31 cellular contexts compared by ENCODE assay signal in the genomic region with DNA sequence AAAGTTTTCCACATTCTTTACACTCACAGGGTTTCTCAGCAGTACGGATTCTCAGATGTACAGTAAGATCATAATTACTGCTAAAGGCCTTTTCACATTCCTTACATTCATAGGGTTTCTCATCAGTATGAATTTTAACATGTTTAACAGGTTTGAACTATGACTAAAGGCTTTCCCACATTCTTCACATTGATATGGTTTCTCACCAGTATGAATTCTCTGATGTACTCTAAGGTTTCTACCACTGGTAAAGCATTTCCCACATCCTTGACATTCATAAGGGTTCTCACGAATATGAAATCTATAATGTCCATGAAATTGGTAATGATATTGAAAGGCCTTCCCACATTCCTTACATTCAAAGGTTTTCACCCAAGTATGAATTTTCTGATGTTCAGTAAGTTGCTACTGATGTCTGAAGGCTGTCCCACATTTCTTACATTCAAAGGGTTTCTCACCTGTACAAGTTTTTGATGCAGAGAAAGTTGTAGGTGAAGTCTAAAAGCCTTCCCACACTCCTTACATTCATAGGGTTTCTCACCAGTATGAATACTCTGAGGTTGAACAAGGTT. TPM values are rescaled to one million over a fixed set of nuclear protein-coding genes. Genes with fewer than 3 reads are reported as not detected.
DNase-seq lines count a peak whose midpoint lies in the region; ATAC-seq, FAIRE-seq and TF ChIP-seq lines count a peak whose summit lies in the region.
"Had no signal": no experiment of that assay in that cellular context is flagged by ENCODE, and none has a peak within 500 bp of the region (broad histone marks: within the 10 kb centered on the region; RNA-seq: fewer than 3 reads in every experiment).

No MANE protein-coding gene starts in this region.

- no peaks in the 10 kb centered on the region for H3K27me3 ChIP-seq in H1 (replicated peaks in 1 of 4; ENCODE audit: control insufficient read depth in 3 of 4, extremely low read depth in 1 of 4, insufficient read depth in 3 of 4, low read length in 3 of 4)
- H3K27me3 ChIP-seq: BE2C, MG63, Peyer's patch had no signal

- H2BK15ac ChIP-seq in H1 (ENCODE audit: low read length), result no peak overlapping the region

- no peak overlapping the region for H3K4me2 ChIP-seq in H1 (ENCODE audit: insufficient read depth in 1 of 2, low read depth in 2 of 2, low read length in 2 of 2)

- no peak overlapping the region for H4K5ac ChIP-seq in H1 (ENCODE audit: insufficient read length, low read depth, low read length)

- TF ChIP-seq POLR2A in H1 (IDR thresholded peaks at IDR 0.05; ENCODE audit: control extremely low read depth in 1 of 2, low read depth in 2 of 2, low read length in 2 of 2), result no peak

- intact Hi-C loops in activated CD4-positive, alpha-beta T cell treated with anti-CD3 and anti-CD28 coated beads, Interleukin-2, amount 10 ng/mL, durations not matched to agents 24 days and 14 days (cut with micrococcal nuclease), result no loop called here

- H2BK20ac ChIP-seq in H1 (ENCODE audit: low read length), result no peak overlapping the region

- no peaks in the 10 kb centered on the region for H3K23me2 ChIP-seq in H1 (ENCODE audit: low read depth, low read length)

- H3K4me1 Mint-ChIP-seq in activated CD4-positive, alpha-beta T cell treated with anti-CD3 and anti-CD28 coated beads, Interleukin-2, amount 10 ng/mL, durations not matched to agents 24 days and 14 days, result no peaks in the 10 kb centered on the region
- H3K4me1 Mint-ChIP-seq: CD14-positive monocyte, H9 had no signal

- in situ Hi-C loops in KBM-7 (cut with MboI; ENCODE audit: low pct_unique_long_range_greater_than_20kb, low sequenced_read_pairs), result no loop called here

- H3K9ac ChIP-seq in H1 (replicated peaks in 1 of 4; ENCODE audit: extremely low read depth in 1 of 4, low read depth in 3 of 4, low read length in 3 of 4), result no peak overlapping the region
- H3K9ac ChIP-seq: GM23248 had no signal

- H3K79me2 ChIP-seq in H1 (ENCODE audit: control insufficient read depth in 1 of 2, insufficient read depth in 2 of 2, low read length in 2 of 2), result no peaks in the 10 kb centered on the region

- no peak overlapping the region for H3K27ac Mint-ChIP-seq in activated CD4-positive, alpha-beta T cell treated with anti-CD3 and anti-CD28 coated beads, Interleukin-2, amount 10 ng/mL, durations not matched to agents 24 days and 14 days
- H3K27ac Mint-ChIP-seq: CD14-positive monocyte; CD8-positive, alpha-beta memory T cell; H9 had no signal

- peaks cover 76 to 78% of the 10 kb centered on the region in 2 experiments for H3K9me3 ChIP-seq in H1 (ENCODE audit: insufficient read depth in 2 of 2, low read depth in 1 of 2, low read length in 1 of 2)

- no peak overlapping the region for H3K4me3 Mint-ChIP-seq in activated CD4-positive, alpha-beta T cell treated with anti-CD3 and anti-CD28 coated beads, Interleukin-2, amount 10 ng/mL, durations not matched to agents 24 days and 14 days
- H3K4me3 Mint-ChIP-seq: CD14-positive monocyte; CD8-positive, alpha-beta memory T cell; H9 had no signal

- POLR2A ChIA-PET in H1 (lab: Charles Lee; ENCODE audit: partially characterized antibody), result no interaction called here

- no peak overlapping the region for H3K23ac ChIP-seq in H1 (ENCODE audit: insufficient read length)

- H2AK5ac ChIP-seq in H1 (ENCODE audit: low read depth, low read length), result no peak overlapping the region

- peaks cover 50% of the 10 kb centered on the region for H3K36me3 Mint-ChIP-seq in activated CD4-positive, alpha-beta T cell treated with anti-CD3 and anti-CD28 coated beads, Interleukin-2, amount 10 ng/mL, durations not matched to agents 24 days and 14 days (ENCODE audit: low read depth)

- no peak for TF ChIP-seq EP300 in H1 (IDR thresholded peaks at IDR 0.05; ENCODE audit: borderline replicate concordance in 1 of 2, low read depth in 2 of 2, low read length in 2 of 2)

- FAIRE-seq in H1 (lab: Jason Lieb, UNC), result no peak

- peak overlapping the region in 1 of 4 experiments; percentile 6; a peak in 1 of 8 replicates for H3K4me3 ChIP-seq in H1 (ENCODE audit: extremely low read depth in 1 of 4, insufficient read depth in 2 of 4, low read depth in 3 of 4, low read length in 4 of 4)
- H3K4me3 ChIP-seq: GM23248, MG63, Peyer's patch, SK-N-MC had no signal

- H3K36me3 ChIP-seq in H1 (ENCODE audit: control insufficient read depth in 2 of 4, insufficient read depth in 4 of 4, low read length in 3 of 4), result peaks cover 0 to 43% (median 19%) of the 10 kb centered on the region in 4 experiments; a peak in 3 of 8 replicates
- H3K36me3 ChIP-seq: Peyer's patch had no signal

- H3K79me1 ChIP-seq in H1 (ENCODE audit: low read depth, low read length), result no peaks in the 10 kb centered on the region

- H3K14ac ChIP-seq in H1 (ENCODE audit: insufficient read length), result no peak overlapping the region

- H2AFZ ChIP-seq in H1 (ENCODE audit: low read length), result no peak overlapping the region
- H2AFZ ChIP-seq: GM23248 had no signal

- no peaks in the 10 kb centered on the region for H3K4me1 ChIP-seq in H1 (replicated peaks in 1 of 4; ENCODE audit: control insufficient read depth in 3 of 4, insufficient read depth in 4 of 4, low read length in 3 of 4)
- H3K4me1 ChIP-seq: BE2C, Peyer's patch had no signal

- 83% methylated on average over 2 of the region's 2 CpGs; no CpG with 5 or more reads in 1 of the 2 experiments for WGBS in H1 (ENCODE audit: extremely low coverage in 1 of 2, insufficient coverage in 1 of 2, insufficient read length in 1 of 2, insufficient replicate concordance in 2 of 2, low coverage in 1 of 2, low lambda C conversion rate in 2 of 2, missing lambda C conversion rate in 1 of 2), 2 experiments

- H4K20me1 ChIP-seq in H1 (replicated peaks in 1 of 2; ENCODE audit: control insufficient read depth in 1 of 2, insufficient read depth in 2 of 2, low read length in 2 of 2), result no peaks in the 10 kb centered on the region

- H3K18ac ChIP-seq in H1 (ENCODE audit: extremely low read depth, low read length), result no peak overlapping the region

- CTCF ChIA-PET in H1 (lab: Charles Lee; ENCODE audit: partially characterized antibody), result no interaction called here

- H2BK5ac ChIP-seq in H1 (ENCODE audit: low read depth, low read length), result no peak overlapping the region

- no peak overlapping the region for H3K4ac ChIP-seq in H1 (replicated peaks; ENCODE audit: insufficient read length, low read depth, low read length)

- H2BK12ac ChIP-seq in H1 (ENCODE audit: low read depth, low read length), result no peak overlapping the region

- ATAC-seq in HG03039 (IDR thresholded peaks at IDR 0.05; ENCODE audit: unreplicated experiment), result no peak

- H2BK120ac ChIP-seq in H1 (replicated peaks; ENCODE audit: low read depth, low read length), result no peak overlapping the region

- no peak overlapping the region for H4K8ac ChIP-seq in H1 (ENCODE audit: extremely low read depth, insufficient read depth, low read length)

- H4K91ac ChIP-seq in H1 (replicated peaks; ENCODE audit: insufficient read length, low read length), result no peak overlapping the region

- TF ChIP-seq RAD21 in H1 (IDR thresholded peaks at IDR 0.05 in 1 of 2, conservative IDR thresholded peaks at IDR 0.05 in 1 of 2; ENCODE audit: low read depth in 2 of 2, low read length in 2 of 2), result no peak

- no peak for TF ChIP-seq CTCF in H1 (IDR thresholded peaks at IDR 0.05; ENCODE audit: control extremely low read depth in 1 of 3, insufficient read depth in 1 of 3, low read depth in 1 of 3, low read length in 3 of 3)

- H3K27me3 Mint-ChIP-seq in activated CD4-positive, alpha-beta T cell treated with anti-CD3 and anti-CD28 coated beads, Interleukin-2, amount 10 ng/mL, durations not matched to agents 24 days and 14 days, result no peaks in the 10 kb centered on the region
- H3K27me3 Mint-ChIP-seq: CD8-positive, alpha-beta memory T cell had no signal

- no peak overlapping the region for H3K56ac ChIP-seq in H1 (replicated peaks; ENCODE audit: insufficient read length, low read depth, low read length)

- peak; percentile 6 for DNase-seq in NCI-H1694 (lab: John Stamatoyannopoulos, UW)
- no peak for DNase-seq in NCI-H1694 treated with DMSO at 0.1 percent for 48 hours (lab: John Stamatoyannopoulos, UW)
- DNase-seq in KBM-7, result peak; percentile 16
- DNase-seq in H1 (ENCODE audit: low read depth in 1 of 2, low spot score in 2 of 2), result no peak
- no peak for DNase-seq in stimulated activated CD8-positive, alpha-beta memory T cell treated with anti-CD3 and anti-CD28 coated beads, Interleukin-4, amount 100 ng/mL, for 48 hours
- no peak for DNase-seq in RPMI8226
- no peak for DNase-seq in activated CD4-positive, alpha-beta T cell treated with anti-CD3 and anti-CD28 coated beads, Interleukin-2, amount 10 ng/mL, durations not matched to agents 24 days and 14 days
- DNase-seq: ACHN; BE2C; Calu3; CD8-positive, alpha-beta memory T cell; DMS153; DND-41; GM23248; H9; KG1; MG63; NCI-H1417; NCI-H187; NCI-H2081 treated with DMSO at 0.1 percent for 48 hours; NCI-H2171; NCI-H226; NCI-H510A; NCI-H69; Peyer's patch; SIG-M5 had no signal

- peaks cover 25% of the 10 kb centered on the region for H3K9me3 Mint-ChIP-seq in activated CD4-positive, alpha-beta T cell treated with anti-CD3 and anti-CD28 coated beads, Interleukin-2, amount 10 ng/mL, durations not matched to agents 24 days and 14 days

- no peak overlapping the region for H3K27ac ChIP-seq in H1 (ENCODE audit: low read depth, low read length)
- H3K27ac ChIP-seq: 22Rv1, GM23248, Peyer's patch, SK-N-MC had no signal

RNA-seq across cellular contexts. Expression of a gene that starts 22.0 kb away (rescaled TPM):
- 17.1 and 22.4 TPM in 2 replicates for total RNA-seq in H1 (2021; fragmentation: NEBNext Ultra II Directional; extraction: Animal tissue kit (Norgen Biotek cat#: 25700))
- 2.2 and 3.1 TPM in 2 replicates for polyA plus RNA-seq in H1 (2011; rRNA removed)
- polyA plus RNA-seq in H1 (2011; cell fraction: cytosol; rRNA removed), result 3.9 TPM
- polyA plus RNA-seq in H1 (2011; cell fraction: nucleus; rRNA removed), result 7.1 TPM
- 8.3 to 15.9 TPM (median 9.9 TPM) in 4 replicates for polyA plus RNA-seq in H1 (2012, experiment 1 of 2)
- 0.17 TPM for polyA plus RNA-seq in H1 (2012, experiment 2 of 2)
- 8.8 TPM for polyA plus RNA-seq in H1 (2013, experiment 1 of 2)
- 7.8 TPM for polyA plus RNA-seq in H1 (2013, experiment 2 of 2)
- polyA minus RNA-seq in H1 (2011; rRNA and poly(A)+ RNA removed), result 27.0 and 30.6 TPM in 2 replicates
- 5.3 TPM for polyA minus RNA-seq in H1 (2011; cell fraction: cytosol; rRNA and poly(A)+ RNA removed)
- 33.5 TPM for polyA minus RNA-seq in H1 (2011; cell fraction: nucleus; rRNA and poly(A)+ RNA removed)
- total RNA-seq in activated CD4-positive, alpha-beta T cell treated with anti-CD3 and anti-CD28 coated beads, Interleukin-2, amount 10 ng/mL, durations not matched to agents 24 days and 14 days, result 19.5 and 24.6 TPM in 2 replicates

RNA-seq across cellular contexts. Expression of a gene that starts 37.2 kb away (rescaled TPM):
- total RNA-seq in H1 (2021; fragmentation: NEBNext Ultra II Directional; extraction: Animal tissue kit (Norgen Biotek cat#: 25700)), result 1.1 and 1.9 TPM in 2 replicates
- polyA plus RNA-seq in H1 (2011; rRNA removed), result 0.05 and 0.21 TPM in 2 replicates
- polyA plus RNA-seq in H1 (2011; cell fraction: cytosol; rRNA removed), result 0.22 TPM
- 0.13 TPM for polyA plus RNA-seq in H1 (2011; cell fraction: nucleus; rRNA removed)
- polyA plus RNA-seq in H1 (2012, experiment 1 of 2), result 0.48 to 1.1 TPM (median 0.63 TPM) in 4 replicates
- not detected for polyA plus RNA-seq in H1 (2012, experiment 2 of 2)
- 0.49 TPM for polyA plus RNA-seq in H1 (2013, experiment 1 of 2)
- polyA plus RNA-seq in H1 (2013, experiment 2 of 2), result 0.35 TPM
- polyA minus RNA-seq in H1 (2011; rRNA and poly(A)+ RNA removed), result 1.6 and 2.2 TPM in 2 replicates
- polyA minus RNA-seq in H1 (2011; cell fraction: cytosol; rRNA and poly(A)+ RNA removed), result 1.7 TPM
- 3.0 TPM for polyA minus RNA-seq in H1 (2011; cell fraction: nucleus; rRNA and poly(A)+ RNA removed)
- total RNA-seq in activated CD4-positive, alpha-beta T cell treated with anti-CD3 and anti-CD28 coated beads, Interleukin-2, amount 10 ng/mL, durations not matched to agents 24 days and 14 days, result 4.4 and 6.7 TPM in 2 replicates
- total RNA-seq: HT-29 had no signal

RNA-seq across cellular contexts. Expression of a gene that starts 56.7 kb away (rescaled TPM):
- total RNA-seq in H1 (2021; fragmentation: NEBNext Ultra II Directional; extraction: Animal tissue kit (Norgen Biotek cat#: 25700)), result 11.0 and 12.0 TPM in 2 replicates
- 3.5 and 3.9 TPM in 2 replicates for polyA plus RNA-seq in H1 (2011; rRNA removed)
- 6.0 TPM for polyA plus RNA-seq in H1 (2011; cell fraction: cytosol; rRNA removed)
- polyA plus RNA-seq in H1 (2011; cell fraction: nucleus; rRNA removed), result 4.1 TPM
- 5.2 to 10.9 TPM (median 9.6 TPM) in 4 replicates for polyA plus RNA-seq in H1 (2012, experiment 1 of 2)
- 1.6 TPM for polyA plus RNA-seq in H1 (2012, experiment 2 of 2)
- polyA plus RNA-seq in H1 (2013, experiment 1 of 2), result 9.6 TPM
- polyA plus RNA-seq in H1 (2013, experiment 2 of 2), result 10.8 TPM
- 12.2 and 17.6 TPM in 2 replicates for polyA minus RNA-seq in H1 (2011; rRNA and poly(A)+ RNA removed)
- 4.6 TPM for polyA minus RNA-seq in H1 (2011; cell fraction: cytosol; rRNA and poly(A)+ RNA removed)
- polyA minus RNA-seq in H1 (2011; cell fraction: nucleus; rRNA and poly(A)+ RNA removed), result 14.7 TPM
- 14.7 and 16.1 TPM in 2 replicates for total RNA-seq in activated CD4-positive, alpha-beta T cell treated with anti-CD3 and anti-CD28 coated beads, Interleukin-2, amount 10 ng/mL, durations not matched to agents 24 days and 14 days

Comparison
In these comparisons a context has a peak if more than half of its experiments do, and no peak if none do; other contexts are left out.
1. DNase-seq: peak in NCI-H1694 (single experiment) and KBM-7 (single experiment); none in NCI-H1694 treated with DMSO at 0.1 percent for 48 hours (single experiment), H1 (0 of 2), stimulated activated CD8-positive, alpha-beta memory T cell treated with anti-CD3 and anti-CD28 coated beads, Interleukin-4, amount 100 ng/mL, for 48 hours (single experiment), RPMI8226 (single experiment) and activated CD4-positive, alpha-beta T cell treated with anti-CD3 and anti-CD28 coated beads, Interleukin-2, amount 10 ng/mL, durations not matched to agents 24 days and 14 days (single experiment).